In genomic region chr1:9536301-9536700, GRCh38 we compare ENCODE assay signal across 36 cellular contexts.
"Had no signal": no experiment of that assay in that cellular context is flagged by ENCODE, and none has a peak within 500 bp of the region (broad histone marks: within the 10 kb centered on the region; RNA-seq: fewer than 3 reads in every experiment).

No MANE protein-coding gene starts in this region.

- H3K27ac ChIP-seq: ascending aorta, cardiac muscle cell, WERI-Rb-1 had no signal

- H3K36me3 Mint-ChIP-seq: activated CD8-positive, alpha-beta memory T cell treated with anti-CD3 and anti-CD28 coated beads, Interleukin-2, amount 10 ng/mL, durations not matched to agents 7 days and 5 days; activated naive CD4-positive, alpha-beta T cell treated with anti-CD3 and anti-CD28 coated beads, Interleukin-2, amount 10 ng/mL, durations not matched to agents 7 days and 5 days; activated naive CD4-positive, alpha-beta T cell treated with anti-CD3 and anti-CD28 coated beads, Interleukin-2, amount 50 U/mL, for 24 hours; activated naive CD8-positive, alpha-beta T cell; activated naive CD8-positive, alpha-beta T cell treated with anti-CD3 and anti-CD28 coated beads, Interleukin-2, amount 10 ng/mL, durations not matched to agents 7 days and 5 days had no signal

- H3K4me3 ChIP-seq: ascending aorta, cardiac muscle cell had no signal

- DNase-seq: activated CD4-positive, alpha-beta memory T cell treated with anti-CD3 and anti-CD28 coated beads, Interleukin-2, amount 10 ng/mL, durations not matched to agents 7 days and 5 days; activated CD4-positive, alpha-beta T cell treated with anti-CD3 and anti-CD28 coated beads for 1 hour; activated CD4-positive, alpha-beta T cell treated with anti-CD3 and anti-CD28 coated beads for 36 hours; activated CD4-positive, alpha-beta T cell treated with anti-CD3 and anti-CD28 coated beads for 48 hours; activated CD4-positive, alpha-beta T cell treated with anti-CD3 and anti-CD28 coated beads, Interleukin-2, amount 10 ng/mL, durations not matched to agents 7 days and 5 days; activated CD4-positive, alpha-beta T cell treated with anti-CD3 and anti-CD28 coated beads, Interleukin-2, amount 50 U/mL, for 48 hours; activated CD4-positive, CD25-positive, alpha-beta regulatory T cell; activated CD8-positive, alpha-beta memory T cell treated with anti-CD3 and anti-CD28 coated beads for 24 hours; activated CD8-positive, alpha-beta memory T cell treated with anti-CD3 and anti-CD28 coated beads, Interleukin-2, amount 10 ng/mL, durations not matched to agents 7 days and 5 days; activated CD8-positive, alpha-beta memory T cell treated with anti-CD3 and anti-CD28 coated beads, Interleukin-2, amount 50 U/mL, for 48 hours; activated CD8-positive, alpha-beta T cell treated with anti-CD3 and anti-CD28 coated beads, Interleukin-2, amount 10 ng/mL, durations not matched to agents 7 days and 5 days; activated effector memory CD4-positive, alpha-beta T cell treated with Interleukin-2 at 50 U/mL for 16 hours; activated gamma-delta T cell; activated naive CD4-positive, alpha-beta T cell treated with anti-CD3 and anti-CD28 coated beads, Interleukin-2, amount 10 ng/mL, durations not matched to agents 7 days and 5 days; activated naive CD4-positive, alpha-beta T cell treated with Interleukin-2 at 50 U/mL for 16 hours; activated naive CD8-positive, alpha-beta T cell treated with anti-CD3 and anti-CD28 coated beads, Interleukin-2, amount 10 ng/mL, durations not matched to agents 7 days and 5 days; activated naive CD8-positive, alpha-beta T cell treated with anti-CD3 and anti-CD28 coated beads, Interleukin-2, amount 50 U/mL, for 24 hours; activated T-cell treated with anti-CD3 and anti-CD28 coated beads, Interleukin-2, amount 50 U/mL, for 24 hours; activated T-cell treated with anti-CD3 and anti-CD28 coated beads, Interleukin-2, amount 50 U/mL, for 48 hours; amygdala; anterior cingulate cortex; caudate nucleus; cerebellar nuclear complex; T-helper 2 cell; T-helper 9 cell; WERI-Rb-1 had no signal

- H3K27me3 Mint-ChIP-seq: activated CD4-positive, alpha-beta memory T cell treated with anti-CD3 and anti-CD28 coated beads, Interleukin-2, amount 10 ng/mL, durations not matched to agents 7 days and 5 days; activated CD4-positive, alpha-beta T cell treated with anti-CD3 and anti-CD28 coated beads for 36 hours; activated CD4-positive, alpha-beta T cell treated with anti-CD3 and anti-CD28 coated beads, Interleukin-2, amount 10 ng/mL, durations not matched to agents 7 days and 5 days; activated CD8-positive, alpha-beta memory T cell treated with anti-CD3 and anti-CD28 coated beads, Interleukin-2, amount 10 ng/mL, durations not matched to agents 7 days and 5 days; activated naive CD4-positive, alpha-beta T cell treated with anti-CD3 and anti-CD28 coated beads, Interleukin-2, amount 10 ng/mL, durations not matched to agents 7 days and 5 days; activated naive CD4-positive, alpha-beta T cell treated with anti-CD3 and anti-CD28 coated beads, Interleukin-2, amount 50 U/mL, for 24 hours; activated naive CD8-positive, alpha-beta T cell; activated naive CD8-positive, alpha-beta T cell treated with anti-CD3 and anti-CD28 coated beads, Interleukin-2, amount 10 ng/mL, durations not matched to agents 7 days and 5 days; activated naive CD8-positive, alpha-beta T cell treated with anti-CD3 and anti-CD28 coated beads, Interleukin-2, amount 50 U/mL, for 24 hours; activated T-cell treated with anti-CD3 and anti-CD28 coated beads, Interleukin-2, amount 50 U/mL, for 24 hours; central memory CD8-positive, alpha-beta T cell had no signal

- H3K9me3 Mint-ChIP-seq: activated CD4-positive, alpha-beta memory T cell treated with anti-CD3 and anti-CD28 coated beads, Interleukin-2, amount 10 ng/mL, durations not matched to agents 7 days and 5 days; activated CD4-positive, alpha-beta T cell treated with anti-CD3 and anti-CD28 coated beads, Interleukin-2, amount 10 ng/mL, durations not matched to agents 7 days and 5 days; activated naive CD4-positive, alpha-beta T cell treated with anti-CD3 and anti-CD28 coated beads, Interleukin-2, amount 10 ng/mL, durations not matched to agents 7 days and 5 days; activated naive CD4-positive, alpha-beta T cell treated with anti-CD3 and anti-CD28 coated beads, Interleukin-2, amount 50 U/mL, for 24 hours; activated naive CD8-positive, alpha-beta T cell treated with anti-CD3 and anti-CD28 coated beads, Interleukin-2, amount 10 ng/mL, durations not matched to agents 7 days and 5 days; activated naive CD8-positive, alpha-beta T cell treated with anti-CD3 and anti-CD28 coated beads, Interleukin-2, amount 50 U/mL, for 24 hours; activated T-cell treated with anti-CD3 and anti-CD28 coated beads, Interleukin-2, amount 50 U/mL, for 24 hours; central memory CD8-positive, alpha-beta T cell; T-helper 1 cell treated with Interleukin-12 subunit alpha and Interleukin-12 subunit beta and Interleukin-4 antibody, amounts not matched to agents 30 μg/mL and 1 μg/mL, for 36 hours; WTC11 had no signal

- ATAC-seq: activated CD4-positive, alpha-beta T cell treated with anti-CD3 and anti-CD28 coated beads for 36 hours; activated CD4-positive, CD25-positive, alpha-beta regulatory T cell treated with anti-CD3 and anti-CD28 coated beads, Interleukin-2, amount 50 U/mL, for 24 hours; activated CD8-positive, alpha-beta memory T cell treated with anti-CD3 and anti-CD28 coated beads, Interleukin-2, amount 10 ng/mL, durations not matched to agents 7 days and 5 days; activated CD8-positive, alpha-beta T cell treated with anti-CD3 and anti-CD28 coated beads, Interleukin-2, amount 10 ng/mL, durations not matched to agents 7 days and 5 days; activated naive CD8-positive, alpha-beta T cell treated with anti-CD3 and anti-CD28 coated beads, Interleukin-2, amount 50 U/mL, for 24 hours; WTC11 had no signal

- H3K27ac Mint-ChIP-seq: activated CD4-positive, alpha-beta memory T cell treated with anti-CD3 and anti-CD28 coated beads, Interleukin-2, amount 10 ng/mL, durations not matched to agents 7 days and 5 days; activated CD4-positive, alpha-beta T cell treated with anti-CD3 and anti-CD28 coated beads for 36 hours; activated CD4-positive, alpha-beta T cell treated with anti-CD3 and anti-CD28 coated beads, Interleukin-2, amount 10 ng/mL, durations not matched to agents 7 days and 5 days; activated CD8-positive, alpha-beta memory T cell treated with anti-CD3 and anti-CD28 coated beads, Interleukin-2, amount 10 ng/mL, durations not matched to agents 7 days and 5 days; activated CD8-positive, alpha-beta T cell treated with anti-CD3 and anti-CD28 coated beads, Interleukin-2, amount 10 ng/mL, durations not matched to agents 7 days and 5 days; activated naive CD4-positive, alpha-beta T cell treated with anti-CD3 and anti-CD28 coated beads, Interleukin-2, amount 10 ng/mL, durations not matched to agents 7 days and 5 days; activated naive CD4-positive, alpha-beta T cell treated with anti-CD3 and anti-CD28 coated beads, Interleukin-2, amount 50 U/mL, for 24 hours; activated naive CD8-positive, alpha-beta T cell; activated naive CD8-positive, alpha-beta T cell treated with anti-CD3 and anti-CD28 coated beads, Interleukin-2, amount 10 ng/mL, durations not matched to agents 7 days and 5 days; activated naive CD8-positive, alpha-beta T cell treated with anti-CD3 and anti-CD28 coated beads, Interleukin-2, amount 50 U/mL, for 24 hours; activated T-cell treated with anti-CD3 and anti-CD28 coated beads, Interleukin-2, amount 50 U/mL, for 24 hours; activated T-helper 2 cell treated with anti-CD3 and anti-CD28 coated beads, Interferon-gamma antibody, Interleukin-2, Interleukin-4, amounts not matched to agents 10 μg/mL and 5 μg/mL and 100 μg/mL, durations not matched to agents 14 hours and 24 hours and 36 hours; T-helper 1 cell treated with Interleukin-12 subunit alpha and Interleukin-12 subunit beta and Interleukin-4 antibody, amounts not matched to agents 30 μg/mL and 1 μg/mL, for 36 hours; T-helper 2 cell treated with Interferon-gamma antibody and Interleukin-4, amounts not matched to agents 5 μg/mL and 100 μg/mL, for 36 hours; WTC11 had no signal

- H3K27me3 ChIP-seq: ascending aorta, cardiac muscle cell had no signal

- H3K4me3 Mint-ChIP-seq: activated CD4-positive, alpha-beta memory T cell treated with anti-CD3 and anti-CD28 coated beads, Interleukin-2, amount 10 ng/mL, durations not matched to agents 7 days and 5 days; activated CD4-positive, alpha-beta T cell treated with anti-CD3 and anti-CD28 coated beads for 36 hours; activated CD4-positive, alpha-beta T cell treated with anti-CD3 and anti-CD28 coated beads, Interleukin-2, amount 10 ng/mL, durations not matched to agents 7 days and 5 days; activated CD8-positive, alpha-beta memory T cell treated with anti-CD3 and anti-CD28 coated beads, Interleukin-2, amount 10 ng/mL, durations not matched to agents 7 days and 5 days; activated CD8-positive, alpha-beta T cell treated with anti-CD3 and anti-CD28 coated beads, Interleukin-2, amount 10 ng/mL, durations not matched to agents 7 days and 5 days; activated naive CD4-positive, alpha-beta T cell treated with anti-CD3 and anti-CD28 coated beads, Interleukin-2, amount 10 ng/mL, durations not matched to agents 7 days and 5 days; activated naive CD4-positive, alpha-beta T cell treated with anti-CD3 and anti-CD28 coated beads, Interleukin-2, amount 50 U/mL, for 24 hours; activated naive CD8-positive, alpha-beta T cell; activated naive CD8-positive, alpha-beta T cell treated with anti-CD3 and anti-CD28 coated beads, Interleukin-2, amount 10 ng/mL, durations not matched to agents 7 days and 5 days; activated naive CD8-positive, alpha-beta T cell treated with anti-CD3 and anti-CD28 coated beads, Interleukin-2, amount 50 U/mL, for 24 hours; activated T-cell treated with anti-CD3 and anti-CD28 coated beads, Interleukin-2, amount 50 U/mL, for 24 hours; central memory CD8-positive, alpha-beta T cell; T-helper 1 cell treated with Interleukin-12 subunit alpha and Interleukin-12 subunit beta and Interleukin-4 antibody, amounts not matched to agents 30 μg/mL and 1 μg/mL, for 36 hours; T-helper 2 cell treated with Interferon-gamma antibody and Interleukin-4, amounts not matched to agents 5 μg/mL and 100 μg/mL, for 36 hours; WTC11 had no signal

- H3K36me3 ChIP-seq: ascending aorta, cardiac muscle cell, WERI-Rb-1 had no signal

- H3K9me3 ChIP-seq: ascending aorta had no signal
